In genomic region chr19:54158812-54159351, GRCh38 we compare ENCODE assay signal across 8 cellular contexts. TPM values are rescaled to one million over a fixed set of nuclear protein-coding genes. Genes with fewer than 3 reads are reported as not detected.
DNase-seq lines count a peak whose midpoint lies in the region; ATAC-seq and TF ChIP-seq lines count a peak whose summit lies in the region.

No MANE protein-coding gene starts in this region.

- peaks cover 22% of the 10 kb centered on the region for H3K4me1 Mint-ChIP-seq in activated T-helper 17 cell treated with anti-CD3 and anti-CD28 coated beads, Interleukin-2, amount 50 U/mL, for 72 hours

- peaks cover 52% of the 10 kb centered on the region for H3K36me3 Mint-ChIP-seq in activated T-helper 17 cell treated with anti-CD3 and anti-CD28 coated beads, Interleukin-2, amount 50 U/mL, for 72 hours (ENCODE audit: low read depth)

- peak overlapping the region; percentile 98 for H3K27ac ChIP-seq in HL-60 (replicated peaks)

- peak overlapping the region; percentile 46 for H3K4me3 ChIP-seq in HL-60 (replicated peaks; ENCODE audit: insufficient read depth, low read length)
- peak overlapping the region; percentile 91 for H3K4me3 ChIP-seq in iPS-11a (ENCODE audit: low read depth, low read length)

- peak overlapping the region; percentile 95 for H3K4me3 Mint-ChIP-seq in activated T-helper 17 cell treated with anti-CD3 and anti-CD28 coated beads, Interleukin-2, amount 50 U/mL, for 72 hours

- ATAC-seq in activated T-helper 17 cell treated with anti-CD3 and anti-CD28 coated beads, Interleukin-2, amount 50 U/mL, for 72 hours (replicated peaks), result no peak
- no peak for ATAC-seq in HG03439 (IDR thresholded peaks at IDR 0.05; ENCODE audit: unreplicated experiment)
- ATAC-seq in GM19324 (IDR thresholded peaks at IDR 0.05; ENCODE audit: low FRiP score, unreplicated experiment), result no peak
- no peak for ATAC-seq in HG03378 (IDR thresholded peaks at IDR 0.05; ENCODE audit: unreplicated experiment)

- no peaks in the 10 kb centered on the region for H3K9me3 Mint-ChIP-seq in activated T-helper 17 cell treated with anti-CD3 and anti-CD28 coated beads, Interleukin-2, amount 50 U/mL, for 72 hours

- DNase-seq in AG08395 (ENCODE audit: low spot score) (peak; percentile 26), HL-60 (ENCODE audit: low read depth in 1 of 2, low spot score in 1 of 2) (no peak)
- peak; percentile 41 to 46 for DNase-seq in stimulated activated CD4-positive, alpha-beta T cell treated with anti-CD3 and anti-CD28 coated beads, Interleukin-2, amount 100 ng/mL, for 24 hours

- peak overlapping the region; percentile 97 for H3K27ac Mint-ChIP-seq in activated T-helper 17 cell treated with anti-CD3 and anti-CD28 coated beads, Interleukin-2, amount 50 U/mL, for 72 hours

- no peak for TF ChIP-seq CTCF in HL-60 (IDR thresholded peaks at IDR 0.05; ENCODE audit: insufficient read depth, low read length)

- no peaks in the 10 kb centered on the region for H3K27me3 Mint-ChIP-seq in activated T-helper 17 cell treated with anti-CD3 and anti-CD28 coated beads, Interleukin-2, amount 50 U/mL, for 72 hours

- H3K27me3 ChIP-seq in HL-60 (ENCODE audit: insufficient read depth, poor library complexity, severe bottlenecking), result no peaks in the 10 kb centered on the region

RNA-seq across cellular contexts. Expression of gene LENG1, which starts 0.6 kb away (rescaled TPM):
- 1 to 10 TPM; 2.8 to 3.8 TPM for total RNA-seq in activated T-helper 17 cell treated with anti-CD3 and anti-CD28 coated beads, Interleukin-2, amount 50 U/mL, for 72 hours

RNA-seq across cellular contexts. Expression of gene TMC4, which starts 14.1 kb away (rescaled TPM):
- total RNA-seq in activated T-helper 17 cell treated with anti-CD3 and anti-CD28 coated beads, Interleukin-2, amount 50 U/mL, for 72 hours, result 1 to 10 TPM; 1.0 to 1.1 TPM

RNA-seq across cellular contexts. Expression of gene CNOT3, which starts 21.3 kb away (rescaled TPM):
- total RNA-seq in activated T-helper 17 cell treated with anti-CD3 and anti-CD28 coated beads, Interleukin-2, amount 50 U/mL, for 72 hours, result 10 to 100 TPM; 51.4 to 61.4 TPM

RNA-seq across cellular contexts. Expression of gene MBOAT7, which starts 30.5 kb away (rescaled TPM):
- 10 to 100 TPM; 58.6 to 65.9 TPM for total RNA-seq in activated T-helper 17 cell treated with anti-CD3 and anti-CD28 coated beads, Interleukin-2, amount 50 U/mL, for 72 hours

RNA-seq across cellular contexts. Expression of gene TSEN34, which starts 32.2 kb away (rescaled TPM):
- total RNA-seq in activated T-helper 17 cell treated with anti-CD3 and anti-CD28 coated beads, Interleukin-2, amount 50 U/mL, for 72 hours, result 10 to 100 TPM; 14.3 to 16.7 TPM

Comparison
In these comparisons a context has a peak if more than half of its experiments do, and no peak if none do; other contexts are left out.
1. DNase-seq: peak in AG08395 (single experiment) and stimulated activated CD4-positive, alpha-beta T cell treated with anti-CD3 and anti-CD28 coated beads, Interleukin-2, amount 100 ng/mL, for 24 hours (2 of 2); none in HL-60 (0 of 2).